ENCODE assay signal across 8 cellular contexts in the genomic region with DNA sequence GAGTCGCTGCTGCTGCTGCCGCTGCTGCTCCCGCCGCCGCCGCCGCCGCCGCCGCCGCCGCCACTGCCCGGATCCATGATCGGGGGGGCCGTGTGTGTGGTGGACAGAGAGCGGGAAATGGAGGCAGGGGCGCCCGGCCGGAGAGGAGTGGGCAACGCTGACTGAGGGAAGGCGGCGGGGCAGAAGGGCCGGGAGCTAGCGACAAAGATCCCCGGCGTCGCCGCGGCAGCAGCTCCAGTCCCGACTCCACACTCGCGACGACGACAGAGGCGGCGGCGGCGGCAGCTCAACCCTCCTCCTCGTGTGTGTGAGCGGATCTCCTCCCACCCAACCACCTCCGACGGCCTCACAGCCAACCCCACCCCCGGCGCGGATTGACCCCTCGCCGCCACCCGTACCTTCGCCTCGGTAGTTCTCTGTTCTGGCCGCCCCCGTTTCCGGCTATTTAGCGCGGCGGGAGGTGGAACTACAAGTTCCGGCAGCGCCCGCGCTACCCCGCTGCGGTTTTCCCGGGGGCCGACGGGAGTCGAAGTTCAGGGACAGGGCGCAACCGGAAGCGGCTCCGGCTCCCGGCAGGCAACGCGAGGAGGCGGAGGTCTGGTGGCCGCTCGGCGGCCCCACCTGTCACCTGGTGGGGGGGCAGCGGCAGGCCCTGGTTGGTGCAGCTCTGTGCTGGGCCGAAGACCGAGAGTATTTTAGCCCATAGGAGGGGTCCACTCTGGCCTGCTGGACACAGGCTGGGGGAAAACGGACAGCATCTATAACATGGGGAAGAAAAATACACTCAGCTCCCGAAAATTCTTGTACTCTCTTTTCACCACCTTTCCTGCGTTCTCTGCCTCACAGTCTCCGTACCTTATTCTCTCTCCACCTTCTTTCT. TPM values are rescaled to one million over a fixed set of nuclear protein-coding genes. Genes with fewer than 3 reads are reported as not detected.
A peak's percentile ranks its signal among the peaks of the same experiment; 100 is the strongest.
DNase-seq lines count a peak whose midpoint lies in the region; ATAC-seq and TF ChIP-seq lines count a peak whose summit lies in the region.

Gene GSPT1 (minus strand): TSS at position 313 of the 880 bp plus-strand sequence. CDS start 236 bp downstream, at position 77.

- H3K4me1 ChIP-seq in lung (ENCODE audit: control insufficient read depth in 2 of 2, insufficient read depth in 2 of 2, low read length in 2 of 2), result peaks cover 0 to 17% of the 10 kb centered on the region in 2 donors

- H3K4me3 ChIP-seq in lung, result peak within 1 kb of the TSS; percentile 97

- H3K9me3 ChIP-seq in lung (ENCODE audit: control insufficient read depth in 2 of 2, insufficient read depth in 1 of 2, low read length in 1 of 2), result no peaks in the 10 kb centered on the region

- DNase-seq in CMK (ENCODE audit: low read depth) (peak; percentile 95), HS-27A (ENCODE audit: low read depth) (peak; percentile 93), NK-92 (lab: John Stamatoyannopoulos, UW; ENCODE audit: unreplicated experiment) (peak; percentile 96), lung (ENCODE audit: low spot score) (peak; percentile 99)
- peak; percentile 98 for DNase-seq in activated CD8-positive, alpha-beta memory T cell treated with anti-CD3 and anti-CD28 coated beads for 1 hour (ENCODE audit: extremely low read depth in 1 of 2, low read depth in 1 of 2)
- DNase-seq in effector CD4-positive, alpha-beta T cell, result peak; percentile 98
- peak; percentile 97 to 99 (median 99) for DNase-seq in stimulated activated CD4-positive, alpha-beta T cell treated with anti-CD3 and anti-CD28 coated beads, TNF-alpha, amount 100 ng/mL, for 4 hours (ENCODE audit: low read depth in 3 of 3)

- no peak for TF ChIP-seq CTCF in lung (IDR thresholded peaks at IDR 0.05; ENCODE audit: control extremely low read depth, extremely low read depth)

- H3K27ac ChIP-seq in lung (ENCODE audit: low read depth in 1 of 2, low read length in 1 of 2), result peak within 1 kb of the TSS; percentile 93 to 96

- no peaks in the 10 kb centered on the region for H3K36me3 ChIP-seq in lung (ENCODE audit: control insufficient read depth in 2 of 2, insufficient read depth in 2 of 2, low read length in 2 of 2)

- ATAC-seq in GM19463 (IDR thresholded peaks at IDR 0.05; ENCODE audit: unreplicated experiment) (peak; percentile 82), lung (ENCODE audit: insufficient read depth, low FRiP score) (peak; percentile 93)

- 1 to 2% methylated on average over 68 to 84 of the region's 84 CpGs for WGBS in lung, 2 donors

- H3K27me3 ChIP-seq in lung (ENCODE audit: control insufficient read depth, insufficient read depth), result no peaks in the 10 kb centered on the region

RNA-seq across cellular contexts. Expression of gene GSPT1, which starts in this region (rescaled TPM):
- total RNA-seq in lung, result 100 to 1,000 TPM; 106 to 116 TPM
- 10 to 100 TPM; 27.2 to 61.7 TPM for polyA plus RNA-seq in lung

Comparison
In these comparisons a context has a peak if more than half of its experiments do, and no peak if none do; other contexts are left out.
1. Peak in every context shown above with its lines: DNase-seq, ATAC-seq, H3K4me3 ChIP-seq and H3K27ac ChIP-seq.